In genomic region chr17:81115749-81116464, GRCh38 we compare ENCODE assay signal across 30 cellular contexts. TPM values are rescaled to one million over a fixed set of nuclear protein-coding genes. Genes with fewer than 3 reads are reported as not detected.
DNase-seq lines count a peak whose midpoint lies in the region; ATAC-seq and TF ChIP-seq lines count a peak whose summit lies in the region.
"Had no signal": no experiment of that assay in that cellular context is flagged by ENCODE, and none has a peak within 500 bp of the region (broad histone marks: within the 10 kb centered on the region; RNA-seq: fewer than 3 reads in every experiment).

No MANE protein-coding gene starts in this region.

- no peaks in the 10 kb centered on the region for H3K9me3 Mint-ChIP-seq in activated naive CD4-positive, alpha-beta T cell treated with anti-CD3 and anti-CD28 coated beads, Interleukin-2, amount 50 U/mL, for 72 hours
- H3K9me3 Mint-ChIP-seq: activated CD4-positive, alpha-beta T cell treated with anti-CD3 and anti-CD28 coated beads, Interleukin-2, amount 10 ng/mL, durations not matched to agents 7 days and 5 days; CD14-positive monocyte; naive B cell; stimulated activated naive CD8-positive, alpha-beta T cell treated with anti-CD3 and anti-CD28 coated beads, Interleukin-15, amount 100 ng/mL, for 72 hours; WTC11 had no signal

- intact Hi-C loops in heart right ventricle (cut with DNase I), result loop anchor here in 1 of 10 donors (5.0 kb wide), 1 partner anchor 994 kb away; no protein-coding TSS in a partner anchor
- intact Hi-C loops in left cardiac atrium (cut with DNase I), result no loop called here
- intact Hi-C loops in lower leg skin (cut with DNase I; ENCODE audit: low total_unique reads), result no loop called here

- H3K27me3 ChIP-seq in heart right ventricle, result peaks cover 0 to 21% (median 0%) of the 10 kb centered on the region in 7 donors
- H3K27me3 ChIP-seq in WERI-Rb-1 (ENCODE audit: insufficient read depth, low read depth, severe bottlenecking), result no peaks in the 10 kb centered on the region

- DNase-seq in heart right ventricle (peak in 1 of 2 donors; percentile 41), left cardiac atrium (no peak), WERI-Rb-1 (no peak), left lobe of liver (ENCODE audit: low spot score) (no peak), lower leg skin (ENCODE audit: low spot score in 2 of 2) (no peak), superior temporal gyrus (ENCODE audit: extremely low spot score) (no peak), globus pallidus (ENCODE audit: low spot score) (no peak)
- no peak for DNase-seq in activated naive CD4-positive, alpha-beta T cell treated with anti-CD3 and anti-CD28 coated beads, Interleukin-2, amount 50 U/mL, for 72 hours (ENCODE audit: low spot score in 2 of 2)
- DNase-seq: activated CD4-positive, alpha-beta T cell treated with anti-CD3 and anti-CD28 coated beads, Interleukin-2, amount 10 ng/mL, durations not matched to agents 7 days and 5 days; activated T-cell treated with anti-CD3 and anti-CD28 coated beads, Interleukin-2, amount 50 U/mL, for 48 hours; Calu3; effector CD4-positive, alpha-beta T cell; KG1; MM.1S; naive B cell; NCI-H2081 treated with DMSO at 0.1 percent for 48 hours; PC-9; SHP77 treated with DMSO at 0.1 percent for 48 hours; stimulated activated naive CD8-positive, alpha-beta T cell treated with anti-CD3 and anti-CD28 coated beads, Interleukin-15, amount 100 ng/mL, for 72 hours; T1000; trophoblast cell had no signal

- 63 to 75% methylated on average over 22 of the region's 22 CpGs for WGBS in heart right ventricle, 2 donors
- 58 to 73% methylated on average over 9 to 22 of the region's 22 CpGs for WGBS in lower leg skin, 2 donors

- no peak overlapping the region for H3K27ac Mint-ChIP-seq in activated naive CD4-positive, alpha-beta T cell treated with anti-CD3 and anti-CD28 coated beads, Interleukin-2, amount 50 U/mL, for 72 hours
- H3K27ac Mint-ChIP-seq: activated CD4-positive, alpha-beta T cell treated with anti-CD3 and anti-CD28 coated beads, Interleukin-2, amount 10 ng/mL, durations not matched to agents 7 days and 5 days; naive B cell; WTC11 had no signal

- ATAC-seq in heart right ventricle (peak; percentile 23 to 81 (median 52)), left cardiac atrium (no peak), left lobe of liver (peak; percentile 1)
- ATAC-seq in activated naive CD4-positive, alpha-beta T cell treated with anti-CD3 and anti-CD28 coated beads, Interleukin-2, amount 50 U/mL, for 72 hours, result no peak
- ATAC-seq: HCT116; stimulated activated naive CD8-positive, alpha-beta T cell treated with anti-CD3 and anti-CD28 coated beads, Interleukin-15, amount 100 ng/mL, for 72 hours; WTC11 had no signal

- TF ChIP-seq CTCF in heart right ventricle (IDR thresholded peaks at IDR 0.05), result no peak
- TF ChIP-seq CTCF in WERI-Rb-1 (IDR thresholded peaks at IDR 0.05; ENCODE audit: low read depth, low read length), result no peak
- no peak for TF ChIP-seq CTCF in lower leg skin (IDR thresholded peaks at IDR 0.05)

- no peak overlapping the region for H3K27ac ChIP-seq in heart right ventricle
- peak overlapping the region; percentile 38 for H3K27ac ChIP-seq in WERI-Rb-1
- H3K27ac ChIP-seq: epithelial cell of prostate, PC-9 had no signal

- H3K4me1 ChIP-seq in heart right ventricle, result peaks cover 0 to 21% (median 11%) of the 10 kb centered on the region in 9 donors

- no peaks in the 10 kb centered on the region for H3K9me3 ChIP-seq in heart right ventricle
- no peaks in the 10 kb centered on the region for H3K9me3 ChIP-seq in WERI-Rb-1 (ENCODE audit: severe bottlenecking)

- H3K4me3 ChIP-seq in heart right ventricle (no peak overlapping the region), WERI-Rb-1 (ENCODE audit: low read depth, low read length) (no peak overlapping the region), lower leg skin (ENCODE audit: low read depth, poor library complexity, severe bottlenecking) (no peak overlapping the region)
- H3K4me3 ChIP-seq: PC-9 had no signal

- TF ChIP-seq POLR2A in lower leg skin (IDR thresholded peaks at IDR 0.05), result no peak

- no peaks in the 10 kb centered on the region for H3K36me3 Mint-ChIP-seq in activated naive CD4-positive, alpha-beta T cell treated with anti-CD3 and anti-CD28 coated beads, Interleukin-2, amount 50 U/mL, for 72 hours
- H3K36me3 Mint-ChIP-seq: naive B cell, WTC11 had no signal

- H3K36me3 ChIP-seq in heart right ventricle (peaks cover 0 to 28% (median 0%) of the 10 kb centered on the region in 9 donors), WERI-Rb-1 (peaks cover 58% of the 10 kb centered on the region)

RNA-seq across cellular contexts. Expression of gene PVALEF, which starts 49.4 kb away (rescaled TPM):
- not detected for total RNA-seq in heart right ventricle
- not detected for polyA plus RNA-seq in heart right ventricle
- not detected for total RNA-seq in left cardiac atrium
- total RNA-seq in left lobe of liver, result not detected
- not detected for total RNA-seq in activated naive CD4-positive, alpha-beta T cell treated with anti-CD3 and anti-CD28 coated beads, Interleukin-2, amount 50 U/mL, for 72 hours
- not detected for total RNA-seq in lower leg skin
- total RNA-seq: activated CD4-positive, alpha-beta T cell treated with anti-CD3 and anti-CD28 coated beads, Interleukin-2, amount 10 ng/mL, durations not matched to agents 7 days and 5 days; Calu3; Daoy; NCI-H460; PC-9; pulmonary artery endothelial cell; skeletal muscle tissue; WTC11 had no signal
- polyA plus RNA-seq: AG04450, CD14-positive monocyte had no signal

RNA-seq across cellular contexts. Expression of gene AATK, which starts 50.1 kb away (rescaled TPM):
- total RNA-seq in heart right ventricle (1 to 10 TPM; 3.5 to 8.5 (median 6.2) TPM), left cardiac atrium (10 to 100 TPM in 1 of 2 donors, 1 to 10 TPM in 1; 8.3 to 12.7 TPM), left lobe of liver (0.70 TPM), lower leg skin (1 to 10 TPM in 3 of 4 donors, under 1 TPM in 1; 0.81 to 3.5 (median 2.2) TPM)
- polyA plus RNA-seq in heart right ventricle, result 1 to 10 TPM; 1.5 to 6.5 TPM
- under 1 TPM; 0.30 to 0.72 TPM for total RNA-seq in activated naive CD4-positive, alpha-beta T cell treated with anti-CD3 and anti-CD28 coated beads, Interleukin-2, amount 50 U/mL, for 72 hours
- total RNA-seq: Calu3 had no signal

Comparison
In these comparisons a context has a peak if more than half of its experiments do, and no peak if none do; other contexts are left out.
1. ATAC-seq: peak in heart right ventricle (8 of 8) and left lobe of liver (single experiment); none in left cardiac atrium (0 of 2) and activated naive CD4-positive, alpha-beta T cell treated with anti-CD3 and anti-CD28 coated beads, Interleukin-2, amount 50 U/mL, for 72 hours (0 of 2).